8 cellular contexts compared by ENCODE assay signal in the genomic region with DNA sequence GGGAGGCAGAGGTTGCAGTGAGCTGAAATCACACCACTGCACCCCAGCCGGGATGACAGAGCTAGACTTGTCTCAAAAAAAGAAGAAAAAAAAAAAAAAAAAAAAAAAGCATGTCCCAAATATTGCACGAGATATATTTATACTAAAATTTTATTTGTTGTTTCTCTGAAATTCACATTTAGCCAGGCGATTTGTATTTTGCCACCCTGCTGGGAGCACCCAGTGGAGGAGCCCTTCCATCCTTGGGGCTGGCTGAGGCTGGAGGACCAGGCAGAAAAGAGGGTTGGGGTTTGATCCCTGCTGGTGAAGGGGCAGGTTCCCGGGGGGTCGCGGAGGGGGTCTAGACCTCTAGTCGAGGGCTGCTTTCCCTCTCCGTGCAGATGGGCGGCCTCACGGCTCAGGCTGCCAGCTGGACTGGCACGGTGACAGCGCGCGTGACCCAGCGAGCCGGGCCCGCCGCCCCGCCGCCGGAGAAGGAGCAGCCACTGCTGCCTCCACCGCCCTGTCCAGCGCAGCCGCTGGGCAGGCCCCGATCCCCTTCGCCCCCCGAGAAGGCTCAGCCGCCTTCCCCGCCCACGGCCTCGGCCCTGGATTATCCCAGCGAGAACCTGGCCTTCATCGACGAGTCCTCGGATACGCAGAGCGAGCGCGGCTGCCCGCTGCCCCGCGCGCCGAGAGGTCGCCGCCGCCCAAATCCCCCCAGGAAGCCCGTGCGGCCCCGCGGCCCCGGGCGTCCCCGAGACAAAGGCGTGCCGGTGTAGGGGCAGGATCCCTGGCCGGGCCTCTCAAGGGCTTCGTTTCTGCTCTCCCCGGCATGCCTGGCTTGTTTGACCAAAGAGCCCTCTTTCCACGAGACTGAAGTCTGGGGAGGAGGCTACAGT. TPM values are rescaled to one million over a fixed set of nuclear protein-coding genes. Genes with fewer than 3 reads are reported as not detected.
DNase-seq lines count a peak whose midpoint lies in the region; ATAC-seq, FAIRE-seq and TF ChIP-seq lines count a peak whose summit lies in the region.
"Had no signal": no experiment of that assay in that cellular context is flagged by ENCODE, and none has a peak within 500 bp of the region (broad histone marks: within the 10 kb centered on the region; RNA-seq: fewer than 3 reads in every experiment).

No MANE protein-coding gene starts in this region.

- in situ Hi-C loops in GM12878 (cut with MboI), result no loop called here

- H3K4me1 Mint-ChIP-seq in HFFc6 (ENCODE audit: low read depth), result peaks cover 11% of the 10 kb centered on the region
- peaks cover 46% of the 10 kb centered on the region for H3K4me1 Mint-ChIP-seq in stimulated activated naive CD8-positive, alpha-beta T cell treated with anti-CD3 and anti-CD28 coated beads, Interleukin-15, amount 100 ng/mL, for 72 hours

- CTCF ChIA-PET in GM12878 (lab: Yijun Ruan, JAX), result interaction anchor here (1.5 kb wide), 1 partner anchor 56 kb away, joined by 3 read pairs; no protein-coding TSS in a partner anchor

- peak overlapping the region; percentile 78; the same call in 1 of the 2 replicates for H3K4me3 Mint-ChIP-seq in HFFc6
- peak overlapping the region; percentile 61 to 87 for H3K4me3 Mint-ChIP-seq in stimulated activated naive CD8-positive, alpha-beta T cell treated with anti-CD3 and anti-CD28 coated beads, Interleukin-15, amount 100 ng/mL, for 72 hours

- no peak for TF ChIP-seq RAD21 in GM12878 (IDR thresholded peaks at IDR 0.05; ENCODE audit: insufficient read depth, low read depth, low read length)

- H3K9me3 ChIP-seq in GM12878 (replicated peaks; ENCODE audit: control insufficient read depth, insufficient read depth, low read length), result no peaks in the 10 kb centered on the region

- no peaks in the 10 kb centered on the region for H3K9me3 Mint-ChIP-seq in HFFc6
- no peaks in the 10 kb centered on the region for H3K9me3 Mint-ChIP-seq in stimulated activated naive CD8-positive, alpha-beta T cell treated with anti-CD3 and anti-CD28 coated beads, Interleukin-15, amount 100 ng/mL, for 72 hours

- BruUV-seq in GM12878 (replicated peaks; lab: Mats Ljungman, UMichigan), result no TSS peak

- no peak for ATAC-seq in GM12878
- ATAC-seq in left lobe of liver, result peak; percentile 68
- no peak for ATAC-seq in stimulated activated naive CD8-positive, alpha-beta T cell treated with anti-CD3 and anti-CD28 coated beads, Interleukin-15, amount 100 ng/mL, for 72 hours
- no peak for ATAC-seq in GM18909 (IDR thresholded peaks at IDR 0.05; ENCODE audit: poor library complexity, unreplicated experiment)
- ATAC-seq in GM21825 (IDR thresholded peaks at IDR 0.05; ENCODE audit: unreplicated experiment), result no peak

- H3K36me3 ChIP-seq in GM12878 (ENCODE audit: control insufficient read depth in 2 of 2, insufficient read depth in 2 of 2, low read length in 1 of 2), result no peaks in the 10 kb centered on the region

- TF ChIP-seq EP300 in GM12878 (IDR thresholded peaks at IDR 0.05; ENCODE audit: borderline replicate concordance in 1 of 2, control insufficient read depth in 1 of 2, low read depth in 2 of 2, low read length in 2 of 2), result no peak

- no peak for TF ChIP-seq POLR2A in GM12878 (IDR thresholded peaks at IDR 0.05; ENCODE audit: low read depth, low read length)

- no peaks in the 10 kb centered on the region; the same call in 1 of the 2 replicates for H4K20me1 ChIP-seq in GM12878 (ENCODE audit: control insufficient read depth, insufficient read depth)

- peaks cover 21% of the 10 kb centered on the region for H3K4me1 ChIP-seq in GM12878 (ENCODE audit: control insufficient read depth, insufficient read depth, low read length)

- SMC1A ChIA-PET in GM12878 (lab: Charles Lee; ENCODE audit: uncharacterized antibody, unreplicated experiment), result no interaction called here

- H2AFZ ChIP-seq in GM12878 (ENCODE audit: control insufficient read depth, low read depth, low read length), result no peak overlapping the region

- no peak overlapping the region for H3K27ac Mint-ChIP-seq in HFFc6
- H3K27ac Mint-ChIP-seq in stimulated activated naive CD8-positive, alpha-beta T cell treated with anti-CD3 and anti-CD28 coated beads, Interleukin-15, amount 100 ng/mL, for 72 hours, result peak overlapping the region in 1 of 2 donors; percentile 23

- peaks cover 56% of the 10 kb centered on the region for H3K27me3 Mint-ChIP-seq in HFFc6 (ENCODE audit: insufficient read depth)
- peaks cover 90% of the 10 kb centered on the region for H3K27me3 Mint-ChIP-seq in stimulated activated naive CD8-positive, alpha-beta T cell treated with anti-CD3 and anti-CD28 coated beads, Interleukin-15, amount 100 ng/mL, for 72 hours

- H3K27ac ChIP-seq in GM12878 (ENCODE audit: control insufficient read depth, insufficient read depth), result no peak overlapping the region

- H3K27me3 ChIP-seq in GM12878 (replicated peaks in 1 of 2; ENCODE audit: control insufficient read depth in 2 of 2, insufficient read depth in 2 of 2, low read length in 1 of 2), result peaks cover 17 to 27% of the 10 kb centered on the region in 2 experiments

- H3K4me2 ChIP-seq in GM12878 (ENCODE audit: control insufficient read depth, insufficient read depth), result no peak overlapping the region

- TF ChIP-seq CTCF in HFFc6 (IDR thresholded peaks at IDR 0.05) (no peak), GM12878 (IDR thresholded peaks at IDR 0.05 in 2 of 3, conservative IDR thresholded peaks at IDR 0.05 in 1 of 3; ENCODE audit: control insufficient read depth in 2 of 3, extremely low read depth in 1 of 3, insufficient read depth in 1 of 3, low read depth in 3 of 3, low read length in 3 of 3) (no peak)

- no peak overlapping the region for H3K4me3 ChIP-seq in GM12878

- H3K79me2 ChIP-seq in GM12878 (ENCODE audit: control insufficient read depth, insufficient read depth, low read length), result no peaks in the 10 kb centered on the region

- RAD21 ChIA-PET in GM12878 (lab: Charles Lee; ENCODE audit: unreplicated experiment), result no interaction called here

- no peak for FAIRE-seq in GM12878 (lab: Jason Lieb, UNC)

- H3K9ac ChIP-seq in GM12878 (ENCODE audit: control insufficient read depth, insufficient read depth, low read length), result no peak overlapping the region

- intact Hi-C loops in GM12878 (cut with micrococcal nuclease; ENCODE audit: unreplicated experiment), result no loop called here

- DNase-seq in HFFc6 (no peak), GM12878 (ENCODE audit: low read depth, low spot score) (no peak), left lobe of liver (ENCODE audit: low spot score) (peak; percentile 72), NCI-H2107 (lab: John Stamatoyannopoulos, UW) (no peak)
- no peak for DNase-seq in stimulated activated naive CD8-positive, alpha-beta T cell treated with anti-CD3 and anti-CD28 coated beads, Interleukin-15, amount 100 ng/mL, for 72 hours
- DNase-seq: activated CD8-positive, alpha-beta memory T cell treated with anti-CD3 and anti-CD28 coated beads, Interleukin-2, amount 50 U/mL, for 4 hours had no signal

- POLR2A ChIA-PET in GM12878 (lab: Charles Lee), result interaction anchor here (0.6 kb wide), 2 partner anchors 17 to 383 kb away, joined by 3 to 4 read pairs; no protein-coding TSS in a partner anchor

- 11% methylated on average over 33 of the region's 60 CpGs for WGBS in GM12878 (ENCODE audit: insufficient coverage, insufficient replicate concordance, low lambda C conversion rate, missing lambda C conversion rate)

- no peaks in the 10 kb centered on the region for H3K36me3 Mint-ChIP-seq in HFFc6 (ENCODE audit: low read depth)

RNA-seq across cellular contexts. Expression of a gene that starts 1.0 kb away (rescaled TPM):
- under 1 TPM in 1 of 6 experiments, not detected in 5; 0.31 TPM for total RNA-seq in HFFc6 (2021; fragmentation: NEBNext Ultra II Directional; extraction: Animal tissue kit (Norgen Biotek cat#: 25700))
- total RNA-seq in GM12878 (2013; cell fraction: nucleolus; rRNA removed), result 0.50 TPM in 1 of 2 replicates, not detected in the other
- total RNA-seq in GM12878 (2014; rRNA removed) (not detected in 2 replicates), GM12878 (2014; rRNA removed; fragmentation: Illumina TruSeq; extraction: Trizol) (not detected in 2 replicates), GM12878 (2021) (0.29 TPM in 1 of 2 replicates, not detected in the other), left lobe of liver (not detected)
- not detected for polyA plus RNA-seq in GM12878 (2011; ENCODE audit: low read depth)
- polyA plus RNA-seq in GM12878 (2011; rRNA removed) (0.12 and 0.24 TPM in 2 replicates), GM12878 (2014; fragmentation: Illumina TruSeq; extraction: Trizol) (0.31 TPM in 1 of 2 replicates, not detected in the other), GM12878 (2014; fragmentation: Nextera tagmentation; extraction: Ambion mirVana) (not detected), GM12878 (2014; rRNA removed) (not detected in 2 replicates), GM12878 (2016; fragmentation: Nextera tagmentation; extraction: Ambion mirVana) (not detected)
- 0.12 TPM in 1 of 2 replicates, not detected in the other for polyA plus RNA-seq in GM12878 (2011; cell fraction: cytosol; rRNA removed)
- polyA plus RNA-seq in GM12878 (2011; cell fraction: nucleus; rRNA removed), result 0.22 and 0.38 TPM in 2 replicates
- polyA plus RNA-seq in GM12878 (2012), result 0.23 and 0.67 TPM in 2 replicates
- polyA minus RNA-seq in GM12878 (2011; rRNA and poly(A)+ RNA removed), result not detected in 2 replicates
- not detected in 2 replicates for polyA minus RNA-seq in GM12878 (2011; cell fraction: cytosol; rRNA and poly(A)+ RNA removed)
- not detected in 2 replicates for polyA minus RNA-seq in GM12878 (2011; cell fraction: nucleus; rRNA and poly(A)+ RNA removed)

RNA-seq across cellular contexts. Expression of a gene that starts 6.1 kb away (rescaled TPM):
- total RNA-seq in HFFc6 (2021; fragmentation: NEBNext Ultra II Directional; extraction: Animal tissue kit (Norgen Biotek cat#: 25700)), result 10 to 100 TPM; 18.9 to 25.0 (median 21.7) TPM
- total RNA-seq in GM12878 (2013; cell fraction: nucleolus; rRNA removed), result 18.8 and 21.2 TPM in 2 replicates
- 34.9 and 40.7 TPM in 2 replicates for total RNA-seq in GM12878 (2014; rRNA removed)
- 12.3 and 12.7 TPM in 2 replicates for total RNA-seq in GM12878 (2014; rRNA removed; fragmentation: Illumina TruSeq; extraction: Trizol)
- total RNA-seq in GM12878 (2021), result 41.7 and 48.9 TPM in 2 replicates
- 3.8 TPM for polyA plus RNA-seq in GM12878 (2011; ENCODE audit: low read depth)
- 6.4 and 10.9 TPM in 2 replicates for polyA plus RNA-seq in GM12878 (2011; rRNA removed)
- 16.8 and 24.8 TPM in 2 replicates for polyA plus RNA-seq in GM12878 (2011; cell fraction: cytosol; rRNA removed)
- 24.4 and 36.6 TPM in 2 replicates for polyA plus RNA-seq in GM12878 (2011; cell fraction: nucleus; rRNA removed)
- polyA plus RNA-seq in GM12878 (2012), result 10.7 and 14.9 TPM in 2 replicates
- polyA plus RNA-seq in GM12878 (2014; fragmentation: Illumina TruSeq; extraction: Trizol), result 1.5 and 7.0 TPM in 2 replicates
- under 1 TPM; 0.32 to 0.55 TPM for polyA plus RNA-seq in GM12878 (2014; fragmentation: Nextera tagmentation; extraction: Ambion mirVana)
- 32.7 and 45.0 TPM in 2 replicates for polyA plus RNA-seq in GM12878 (2014; rRNA removed)
- polyA plus RNA-seq in GM12878 (2016; fragmentation: Nextera tagmentation; extraction: Ambion mirVana), result 10 to 100 TPM; 12.4 to 23.3 TPM
- polyA minus RNA-seq in GM12878 (2011; rRNA and poly(A)+ RNA removed), result 7.6 and 17.4 TPM in 2 replicates
- 8.6 and 10.6 TPM in 2 replicates for polyA minus RNA-seq in GM12878 (2011; cell fraction: cytosol; rRNA and poly(A)+ RNA removed)
- 7.3 and 17.8 TPM in 2 replicates for polyA minus RNA-seq in GM12878 (2011; cell fraction: nucleus; rRNA and poly(A)+ RNA removed)
- total RNA-seq in left lobe of liver, result 53.6 TPM

RNA-seq across cellular contexts. Expression of a gene that starts 8.1 kb away (rescaled TPM):
- under 1 TPM in 1 of 6 experiments, not detected in 5; 0.14 TPM for total RNA-seq in HFFc6 (2021; fragmentation: NEBNext Ultra II Directional; extraction: Animal tissue kit (Norgen Biotek cat#: 25700))
- total RNA-seq in GM12878 (2013; cell fraction: nucleolus; rRNA removed), result 0.33 and 0.69 TPM in 2 replicates
- total RNA-seq in GM12878 (2014; rRNA removed) (not detected in 2 replicates), GM12878 (2014; rRNA removed; fragmentation: Illumina TruSeq; extraction: Trizol) (not detected in 2 replicates), GM12878 (2021) (not detected in 2 replicates), left lobe of liver (not detected)
- polyA plus RNA-seq in GM12878 (2011; ENCODE audit: low read depth), result not detected
- polyA plus RNA-seq in GM12878 (2011; rRNA removed) (0.04 TPM in 1 of 2 replicates, not detected in the other), GM12878 (2014; fragmentation: Illumina TruSeq; extraction: Trizol) (not detected in 2 replicates), GM12878 (2014; fragmentation: Nextera tagmentation; extraction: Ambion mirVana) (not detected), GM12878 (2014; rRNA removed) (0.20 TPM in 1 of 2 replicates, not detected in the other), GM12878 (2016; fragmentation: Nextera tagmentation; extraction: Ambion mirVana) (not detected)
- 0.06 and 0.07 TPM in 2 replicates for polyA plus RNA-seq in GM12878 (2011; cell fraction: cytosol; rRNA removed)
- 0.16 and 0.57 TPM in 2 replicates for polyA plus RNA-seq in GM12878 (2011; cell fraction: nucleus; rRNA removed)
- polyA plus RNA-seq in GM12878 (2012), result not detected in 2 replicates
- not detected in 2 replicates for polyA minus RNA-seq in GM12878 (2011; rRNA and poly(A)+ RNA removed)
- not detected in 2 replicates for polyA minus RNA-seq in GM12878 (2011; cell fraction: cytosol; rRNA and poly(A)+ RNA removed)
- polyA minus RNA-seq in GM12878 (2011; cell fraction: nucleus; rRNA and poly(A)+ RNA removed), result 0.77 TPM in 1 of 2 replicates, not detected in the other

RNA-seq across cellular contexts. Expression of a gene that starts 13.6 kb away (rescaled TPM):
- 10 to 100 TPM; 27.9 to 42.1 (median 34.7) TPM for total RNA-seq in HFFc6 (2021; fragmentation: NEBNext Ultra II Directional; extraction: Animal tissue kit (Norgen Biotek cat#: 25700))
- total RNA-seq in GM12878 (2013; cell fraction: nucleolus; rRNA removed), result 15.6 and 20.1 TPM in 2 replicates
- total RNA-seq in GM12878 (2014; rRNA removed), result 13.7 and 14.5 TPM in 2 replicates
- 7.3 and 10.6 TPM in 2 replicates for total RNA-seq in GM12878 (2014; rRNA removed; fragmentation: Illumina TruSeq; extraction: Trizol)
- total RNA-seq in GM12878 (2021), result 26.3 and 29.2 TPM in 2 replicates
- 17.7 TPM for polyA plus RNA-seq in GM12878 (2011; ENCODE audit: low read depth)
- polyA plus RNA-seq in GM12878 (2011; rRNA removed), result 4.6 and 13.8 TPM in 2 replicates
- 19.9 and 31.8 TPM in 2 replicates for polyA plus RNA-seq in GM12878 (2011; cell fraction: cytosol; rRNA removed)
- polyA plus RNA-seq in GM12878 (2011; cell fraction: nucleus; rRNA removed), result 92.7 and 122 TPM in 2 replicates
- 21.5 and 23.2 TPM in 2 replicates for polyA plus RNA-seq in GM12878 (2012)
- 2.9 and 11.0 TPM in 2 replicates for polyA plus RNA-seq in GM12878 (2014; fragmentation: Illumina TruSeq; extraction: Trizol)
- under 1 TPM; 0.37 to 0.75 TPM for polyA plus RNA-seq in GM12878 (2014; fragmentation: Nextera tagmentation; extraction: Ambion mirVana)
- polyA plus RNA-seq in GM12878 (2014; rRNA removed), result 19.0 and 26.9 TPM in 2 replicates
- polyA plus RNA-seq in GM12878 (2016; fragmentation: Nextera tagmentation; extraction: Ambion mirVana), result 10 to 100 TPM; 15.8 to 18.6 TPM
- polyA minus RNA-seq in GM12878 (2011; rRNA and poly(A)+ RNA removed), result 11.5 and 14.9 TPM in 2 replicates
- polyA minus RNA-seq in GM12878 (2011; cell fraction: cytosol; rRNA and poly(A)+ RNA removed), result 12.2 and 13.6 TPM in 2 replicates
- 21.0 and 34.0 TPM in 2 replicates for polyA minus RNA-seq in GM12878 (2011; cell fraction: nucleus; rRNA and poly(A)+ RNA removed)
- 26.8 TPM for total RNA-seq in left lobe of liver

RNA-seq across cellular contexts. Expression of a gene that starts 14.7 kb away (rescaled TPM):
- 10 to 100 TPM; 65.9 to 75.0 (median 68.8) TPM for total RNA-seq in HFFc6 (2021; fragmentation: NEBNext Ultra II Directional; extraction: Animal tissue kit (Norgen Biotek cat#: 25700))
- 14.0 and 18.4 TPM in 2 replicates for total RNA-seq in GM12878 (2013; cell fraction: nucleolus; rRNA removed)
- total RNA-seq in GM12878 (2014; rRNA removed) (67.2 and 68.2 TPM in 2 replicates), GM12878 (2014; rRNA removed; fragmentation: Illumina TruSeq; extraction: Trizol) (11.7 and 14.3 TPM in 2 replicates), GM12878 (2021) (41.0 and 41.1 TPM in 2 replicates), left lobe of liver (36.0 TPM)
- polyA plus RNA-seq in GM12878 (2011; ENCODE audit: low read depth), result 14.3 TPM
- polyA plus RNA-seq in GM12878 (2011; rRNA removed) (16.1 and 38.1 TPM in 2 replicates), GM12878 (2014; fragmentation: Illumina TruSeq; extraction: Trizol) (1.1 and 6.7 TPM in 2 replicates), GM12878 (2014; fragmentation: Nextera tagmentation; extraction: Ambion mirVana) (1 to 10 TPM; 1.5 to 7.4 TPM), GM12878 (2014; rRNA removed) (61.8 and 85.7 TPM in 2 replicates), GM12878 (2016; fragmentation: Nextera tagmentation; extraction: Ambion mirVana) (10 to 100 TPM; 62.6 to 65.5 TPM)
- polyA plus RNA-seq in GM12878 (2011; cell fraction: cytosol; rRNA removed), result 55.1 and 86.9 TPM in 2 replicates
- polyA plus RNA-seq in GM12878 (2011; cell fraction: nucleus; rRNA removed), result 29.9 and 33.6 TPM in 2 replicates
- 28.7 and 31.3 TPM in 2 replicates for polyA plus RNA-seq in GM12878 (2012)
- polyA minus RNA-seq in GM12878 (2011; rRNA and poly(A)+ RNA removed), result 5.2 and 13.9 TPM in 2 replicates
- 5.6 and 10.4 TPM in 2 replicates for polyA minus RNA-seq in GM12878 (2011; cell fraction: cytosol; rRNA and poly(A)+ RNA removed)
- polyA minus RNA-seq in GM12878 (2011; cell fraction: nucleus; rRNA and poly(A)+ RNA removed), result 11.1 and 23.5 TPM in 2 replicates
